Comparison of ENCODE assay signal across 12 cellular contexts in the genomic region with DNA sequence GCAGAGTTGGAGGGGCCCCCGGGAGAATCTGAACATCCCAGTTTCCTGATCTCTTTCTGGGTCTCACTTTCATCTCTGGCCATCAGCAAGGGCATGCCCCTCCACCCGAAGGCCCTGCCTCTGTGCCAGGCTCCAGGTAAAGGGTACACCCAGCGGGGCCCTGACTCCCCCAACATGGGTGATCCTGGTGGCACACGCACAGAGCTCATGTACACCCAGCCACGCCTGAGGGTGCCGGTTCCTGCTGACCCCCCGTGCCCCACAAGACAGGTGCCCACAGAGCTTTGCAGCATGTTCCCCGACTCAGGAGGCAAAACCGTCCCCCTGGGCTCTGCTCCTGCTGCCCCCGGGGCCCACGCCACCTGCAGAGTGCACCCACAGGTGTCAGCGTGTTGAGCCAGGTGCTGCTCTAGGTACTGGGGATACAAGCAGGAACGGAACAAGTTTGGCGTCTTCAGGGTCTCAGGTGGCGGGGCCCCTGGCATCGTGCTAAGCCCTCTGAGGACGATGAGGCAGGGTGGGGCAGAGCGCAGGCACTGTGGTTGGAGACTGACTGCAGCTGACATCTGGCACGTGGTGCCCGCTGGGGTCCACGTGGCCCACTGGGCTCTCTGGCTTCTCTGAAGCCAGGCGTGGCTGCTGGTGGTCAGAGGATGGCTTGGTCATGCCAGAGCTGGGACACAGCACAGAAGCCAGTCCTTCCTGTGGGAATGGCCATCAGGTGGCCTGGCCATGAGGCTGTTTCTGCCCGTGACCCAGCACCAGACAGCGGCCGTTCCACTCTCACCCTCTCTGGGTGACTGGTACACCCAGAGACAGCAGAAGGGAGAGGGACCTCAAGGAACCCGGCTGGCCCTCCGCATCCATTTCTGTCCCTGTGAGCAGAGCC. TPM values are rescaled to one million over a fixed set of nuclear protein-coding genes. Genes with fewer than 3 reads are reported as not detected.
DNase-seq lines count a peak whose midpoint lies in the region; ATAC-seq and TF ChIP-seq lines count a peak whose summit lies in the region.
"Had no signal": no experiment of that assay in that cellular context is flagged by ENCODE, and none has a peak within 500 bp of the region (broad histone marks: within the 10 kb centered on the region; RNA-seq: fewer than 3 reads in every experiment).

No MANE protein-coding gene starts in this region.

- intact Hi-C loops in posterior vena cava (cut with DNase I), result loop anchor here in 1 of 2 donors (5.0 kb wide), 1 partner anchor 46 kb away; no protein-coding TSS in a partner anchor

- no peak for ATAC-seq in gastroesophageal sphincter
- ATAC-seq: activated CD8-positive, alpha-beta T cell treated with anti-CD3 and anti-CD28 coated beads for 36 hours had no signal

- H3K27ac ChIP-seq in RWPE1, result peak overlapping the region; percentile 97
- peak overlapping the region; percentile 92 to 99 (median 97) for H3K27ac ChIP-seq in gastroesophageal sphincter

- H3K9me3 Mint-ChIP-seq in mesothelial cell of epicardium, result no peaks in the 10 kb centered on the region
- H3K9me3 Mint-ChIP-seq: activated CD8-positive, alpha-beta T cell treated with anti-CD3 and anti-CD28 coated beads for 36 hours had no signal

- no peaks in the 10 kb centered on the region for H3K36me3 ChIP-seq in gastroesophageal sphincter

- no peaks in the 10 kb centered on the region for H3K27me3 Mint-ChIP-seq in mesothelial cell of epicardium (ENCODE audit: low read depth)
- H3K27me3 Mint-ChIP-seq: activated CD8-positive, alpha-beta T cell treated with anti-CD3 and anti-CD28 coated beads for 36 hours had no signal

- no peak overlapping the region for H3K4me3 Mint-ChIP-seq in mesothelial cell of epicardium
- H3K4me3 Mint-ChIP-seq: activated CD8-positive, alpha-beta T cell treated with anti-CD3 and anti-CD28 coated beads for 36 hours had no signal

- H3K4me3 ChIP-seq in gastroesophageal sphincter, result no peak overlapping the region

- no peak for TF ChIP-seq EP300 in gastroesophageal sphincter (IDR thresholded peaks at IDR 0.05)

- WGBS in gastroesophageal sphincter (ENCODE audit: low coverage in 1 of 2), 2 donors, result 80 to 100% methylated on average over 1 to 11 of the region's 27 CpGs

- POLR2A ChIA-PET in RWPE1 (lab: Yijun Ruan, JAX; ENCODE audit: low non-redundant PET), result interaction anchor here (0.7 to 1.1 kb wide), 2 partner anchors 20 to 36 kb away, joined by 3 to 4 read pairs; no protein-coding TSS in a partner anchor

- no peaks in the 10 kb centered on the region for H3K27me3 ChIP-seq in gastroesophageal sphincter

- DNase-seq in RWPE1 (ENCODE audit: low spot score) (no peak), posterior vena cava (ENCODE audit: low spot score) (peak; percentile 78), NCI-H2029 (lab: John Stamatoyannopoulos, UW) (no peak), NCI-H2227 treated with DMSO at 0.1 percent for 48 hours (lab: John Stamatoyannopoulos, UW) (no peak), mesothelial cell of epicardium (ENCODE audit: low spot score in 2 of 2, unreplicated experiment in 2 of 2) (no peak)
- DNase-seq: activated CD8-positive, alpha-beta T cell treated with anti-CD3 and anti-CD28 coated beads for 36 hours; activated effector memory CD4-positive, alpha-beta T cell treated with anti-CD3 and anti-CD28 coated beads, Interleukin-2, amount 50 U/mL, for 16 hours; effector CD8-positive, alpha-beta T cell; NCI-H2171 treated with DMSO at 0.1 percent for 48 hours; stimulated activated CD4-positive, alpha-beta T cell treated with anti-CD3 and anti-CD28 coated beads, Interleukin-15, amount 100 ng/mL, for 24 hours; trophoblast cell had no signal

- peaks cover 8 to 99% (median 69%) of the 10 kb centered on the region in 3 donors for H3K4me1 ChIP-seq in gastroesophageal sphincter

- TF ChIP-seq CTCF in RWPE1 (conservative IDR thresholded peaks at IDR 0.05; ENCODE audit: low read depth), result no peak
- no peak for TF ChIP-seq CTCF in gastroesophageal sphincter (IDR thresholded peaks at IDR 0.05)
- TF ChIP-seq CTCF in mesothelial cell of epicardium (IDR thresholded peaks at IDR 0.05; ENCODE audit: unreplicated experiment), result no peak

- TF ChIP-seq POLR2A in gastroesophageal sphincter (IDR thresholded peaks at IDR 0.05), result no peak

- H3K4me1 Mint-ChIP-seq in mesothelial cell of epicardium, result no peaks in the 10 kb centered on the region

- H3K36me3 Mint-ChIP-seq in mesothelial cell of epicardium, result peaks cover 2% of the 10 kb centered on the region

- no peak overlapping the region for H3K27ac Mint-ChIP-seq in mesothelial cell of epicardium
- H3K27ac Mint-ChIP-seq: activated CD8-positive, alpha-beta T cell treated with anti-CD3 and anti-CD28 coated beads for 36 hours had no signal

- no peaks in the 10 kb centered on the region for H3K9me3 ChIP-seq in gastroesophageal sphincter

- CTCF ChIA-PET in RWPE1 (lab: Yijun Ruan, JAX), result interaction anchor here (1.5 to 3.7 kb wide), 2 partner anchors 29 to 30 kb away, joined by 6 to 57 read pairs; a partner anchor contains a TSS

RNA-seq across cellular contexts. Expression of a gene that starts 13.8 kb away (rescaled TPM):
- 10 to 100 TPM; 31.1 to 41.3 (median 38.5) TPM for total RNA-seq in gastroesophageal sphincter
- total RNA-seq in posterior vena cava, result 10 to 100 TPM; 29.0 to 30.4 TPM
- 21.8 to 23.5 TPM (median 22.2 TPM) in 3 replicates for total RNA-seq in mesothelial cell of epicardium

RNA-seq across cellular contexts. Expression of a gene that starts 14.1 kb away (rescaled TPM):
- total RNA-seq in gastroesophageal sphincter (10 to 100 TPM; 25.8 to 41.4 (median 28.4) TPM), posterior vena cava (10 to 100 TPM; 33.9 to 40.3 TPM), mesothelial cell of epicardium (35.4 to 38.8 TPM (median 36.0 TPM) in 3 replicates)

RNA-seq across cellular contexts. Expression of a gene that starts 19.7 kb away (rescaled TPM):
- 10 to 100 TPM; 22.5 to 45.2 (median 30.9) TPM for total RNA-seq in gastroesophageal sphincter
- total RNA-seq in posterior vena cava, result 10 to 100 TPM; 16.2 to 18.0 TPM
- total RNA-seq in mesothelial cell of epicardium, result 8.7 to 9.5 TPM (median 9.5 TPM) in 3 replicates

RNA-seq across cellular contexts. Expression of a gene that starts 26.1 kb away (rescaled TPM):
- total RNA-seq in gastroesophageal sphincter, result 1,000 to 10,000 TPM in 2 of 4 donors, 100 to 1,000 TPM in 2; 453 to 1,624 (median 922) TPM
- 100 to 1,000 TPM; 354 to 709 TPM for total RNA-seq in posterior vena cava
- total RNA-seq in mesothelial cell of epicardium, result 50.6 to 56.7 TPM (median 53.3 TPM) in 3 replicates
